In genomic region chr3:156172536-156172935, GRCh38 we compare ENCODE assay signal across 34 cellular contexts. TPM values are rescaled to one million over a fixed set of nuclear protein-coding genes. Genes with fewer than 3 reads are reported as not detected.
"Had no signal": no experiment of that assay in that cellular context is flagged by ENCODE, and none has a peak within 500 bp of the region (broad histone marks: within the 10 kb centered on the region; RNA-seq: fewer than 3 reads in every experiment).

No MANE protein-coding gene starts in this region.

- H3K9me3 ChIP-seq: adrenal gland, Peyer's patch had no signal

- H3K27me3 ChIP-seq: adrenal gland, Peyer's patch had no signal

- ATAC-seq: activated CD8-positive, alpha-beta T cell treated with anti-CD3 and anti-CD28 coated beads for 36 hours; activated naive CD4-positive, alpha-beta T cell treated with anti-CD3 and anti-CD28 coated beads, Interleukin-2, amount 50 U/mL, for 72 hours; PC-3; Right ventricle myocardium inferior had no signal

- H3K36me3 ChIP-seq: adrenal gland, Peyer's patch, WERI-Rb-1 had no signal

- H3K27ac ChIP-seq: adrenal gland, Peyer's patch, RWPE1, WERI-Rb-1 had no signal

- H3K4me1 ChIP-seq: adrenal gland, Peyer's patch had no signal

- DNase-seq: activated CD4-positive, alpha-beta T cell treated with anti-CD3 and anti-CD28 coated beads for 1 hour; activated CD4-positive, alpha-beta T cell treated with anti-CD3 and anti-CD28 coated beads, Interleukin-2, amount 10 ng/mL, durations not matched to agents 24 days and 14 days; activated CD4-positive, alpha-beta T cell treated with anti-CD3 and anti-CD28 coated beads, Interleukin-2, amount 50 U/mL, for 4 hours; activated CD4-positive, CD25-positive, alpha-beta regulatory T cell; activated CD8-positive, alpha-beta T cell treated with anti-CD3 and anti-CD28 coated beads for 36 hours; activated gamma-delta T cell; activated naive CD4-positive, alpha-beta T cell treated with Interleukin-2 at 50 U/mL for 16 hours; activated T-cell treated with anti-CD3 and anti-CD28 coated beads, Interleukin-2, amount 50 U/mL, for 24 hours; adrenal gland; caudate nucleus; cerebellar nuclear complex; MM.1S; MV-4-11; NCI-H1092; NCI-H1436 treated with DMSO at 0.1 percent for 48 hours; NCI-H1694 treated with DMSO at 0.1 percent for 48 hours; NCI-H2227 treated with DMSO at 0.1 percent for 48 hours; NCI-H446; NCI-H510A treated with DMSO at 0.1 percent for 48 hours; NCI-H526 treated with DMSO at 0.1 percent for 48 hours; NCI-H774; PC-3; Peyer's patch; SIG-M5; SW 1271; T-helper 1 cell; T-helper 2 cell; T-helper 9 cell; WERI-Rb-1 had no signal

- H3K4me3 ChIP-seq: adrenal gland, Peyer's patch had no signal

RNA-seq across cellular contexts. Expression of gene KCNAB1, which starts 52.2 kb away (rescaled TPM):
- total RNA-seq: activated CD4-positive, alpha-beta T cell treated with anti-CD3 and anti-CD28 coated beads, Interleukin-2, amount 10 ng/mL, durations not matched to agents 24 days and 14 days; activated CD8-positive, alpha-beta memory T cell treated with anti-CD3 and anti-CD28 coated beads for 36 hours; activated CD8-positive, alpha-beta T cell treated with anti-CD3 and anti-CD28 coated beads for 36 hours; activated naive CD4-positive, alpha-beta T cell treated with anti-CD3 and anti-CD28 coated beads, Interleukin-2, amount 50 U/mL, for 72 hours; activated T-helper 2 cell treated with anti-CD3 and anti-CD28 coated beads, Interferon-gamma antibody, Interleukin-2, Interleukin-4, amounts not matched to agents 10 μg/mL and 5 μg/mL and 100 μg/mL, durations not matched to agents 14 hours and 24 hours and 36 hours; PC-3 had no signal
